8 cellular contexts compared by ENCODE assay signal in genomic region chr6:31128093-31128676, GRCh38. TPM values are rescaled to one million over a fixed set of nuclear protein-coding genes. Genes with fewer than 3 reads are reported as not detected.
A peak's percentile ranks its signal among the peaks of the same experiment; 100 is the strongest.
DNase-seq lines count a peak whose midpoint lies in the region; ATAC-seq and TF ChIP-seq lines count a peak whose summit lies in the region.

No MANE protein-coding gene starts in this region.

- H3K4me3 ChIP-seq in CD8-positive, alpha-beta T cell (ENCODE audit: low read depth, low read length): no peak overlapping the region
- H3K4me3 ChIP-seq in smooth muscle cell: no peak overlapping the region

- no peak overlapping the region for H3K4me2 ChIP-seq in smooth muscle cell

- intact Hi-C loops in CD8-positive, alpha-beta T cell (cut with DNase I, micrococcal nuclease): loop anchor here (1.0 to 5.0 kb wide), 5 partner anchors 41 to 301 kb away; partner anchors contain the start of gene VARS2 (in 2 of the 2)
- intact Hi-C loops in left ventricle myocardium superior (cut with micrococcal nuclease): no loop called here

- CTCF ChIA-PET in CD8-positive, alpha-beta T cell (lab: Charles Lee): interaction anchor here (0.7 to 4.1 kb wide), 28 partner anchors 9 to 311 kb away, joined by 3 to 24 read pairs (median 5); partner anchors contain the start of genes C6orf15, CCHCR1, PSORS1C2 and TCF19

- POLR2A ChIA-PET in CD8-positive, alpha-beta T cell (lab: Charles Lee): no interaction called here

- peak; percentile 50 to 87 (median 69) for DNase-seq in CD8-positive, alpha-beta T cell
- DNase-seq in HK-2 (ENCODE audit: unreplicated experiment) (peak; percentile 69), SK-MEL-5 (ENCODE audit: low read depth, low spot score) (peak; percentile 63), left ventricle myocardium superior (peak; percentile 68), smooth muscle cell (lab: John Stamatoyannopoulos, UW; ENCODE audit: unreplicated experiment) (peak; percentile 10), DMS114 treated with DMSO at 0.1 percent for 48 hours (lab: John Stamatoyannopoulos, UW; ENCODE audit: unreplicated experiment) (no peak)
- peak; percentile 78 for DNase-seq in activated naive CD4-positive, alpha-beta T cell treated with Interleukin-2 at 50 U/mL for 16 hours

- no peaks in the 10 kb centered on the region for H3K9me3 ChIP-seq in CD8-positive, alpha-beta T cell (ENCODE audit: low read length)
- H3K9me3 ChIP-seq in smooth muscle cell (replicated peaks; ENCODE audit: low read depth): no peaks in the 10 kb centered on the region

- no peak overlapping the region for H3K4me3 Mint-ChIP-seq in CD8-positive, alpha-beta T cell

- no peaks in the 10 kb centered on the region for H3F3A ChIP-seq in smooth muscle cell (ENCODE audit: low read depth)

- H3K79me2 ChIP-seq in smooth muscle cell (ENCODE audit: low read depth): no peaks in the 10 kb centered on the region

- in situ Hi-C loops in SK-MEL-5 (cut with HindIII; ENCODE audit: low pct_unique_long_range_greater_than_20kb, low sequenced_read_pairs): no loop called here

- ATAC-seq in CD8-positive, alpha-beta T cell: peak; percentile 90
- peak; percentile 14 for ATAC-seq in left ventricle myocardium superior
- no peak for ATAC-seq in GM18511 (IDR thresholded peaks at IDR 0.05; ENCODE audit: unreplicated experiment)

- no peaks in the 10 kb centered on the region for H3K27me3 ChIP-seq in CD8-positive, alpha-beta T cell (ENCODE audit: insufficient read depth, low read length)
- no peaks in the 10 kb centered on the region for H3K27me3 ChIP-seq in smooth muscle cell (ENCODE audit: low read depth)

- H2AFZ ChIP-seq in smooth muscle cell (ENCODE audit: low read depth): no peak overlapping the region

- no peaks in the 10 kb centered on the region for H3K4me1 ChIP-seq in CD8-positive, alpha-beta T cell (ENCODE audit: insufficient read depth, low read length)
- H3K4me1 ChIP-seq in smooth muscle cell (ENCODE audit: low read depth): no peaks in the 10 kb centered on the region

- peaks cover 6% of the 10 kb centered on the region for H3K27me3 Mint-ChIP-seq in CD8-positive, alpha-beta T cell (ENCODE audit: low read depth)

- no peak overlapping the region for H3K27ac ChIP-seq in CD8-positive, alpha-beta T cell (ENCODE audit: low read depth, low read length)
- H3K27ac ChIP-seq in smooth muscle cell (ENCODE audit: low read depth): no peak overlapping the region

- H3K36me3 ChIP-seq in CD8-positive, alpha-beta T cell (ENCODE audit: insufficient read depth, low read length): no peaks in the 10 kb centered on the region
- H3K36me3 ChIP-seq in smooth muscle cell (ENCODE audit: low read depth): no peaks in the 10 kb centered on the region

- H3K36me3 Mint-ChIP-seq in CD8-positive, alpha-beta T cell: no peaks in the 10 kb centered on the region

- peaks cover 8% of the 10 kb centered on the region for H3K4me1 Mint-ChIP-seq in CD8-positive, alpha-beta T cell (ENCODE audit: low read depth)

- peak; percentile 79 for TF ChIP-seq CTCF in CD8-positive, alpha-beta T cell (IDR thresholded peaks at IDR 0.05)
- peak; percentile 84 for TF ChIP-seq CTCF in smooth muscle cell (IDR thresholded peaks at IDR 0.05; ENCODE audit: borderline replicate concordance, insufficient read depth, poor library complexity, severe bottlenecking)

- no peak overlapping the region for H3K9ac ChIP-seq in smooth muscle cell (ENCODE audit: low read depth)

- H3K9me3 Mint-ChIP-seq in CD8-positive, alpha-beta T cell: no peaks in the 10 kb centered on the region

- no peak overlapping the region for H3K27ac Mint-ChIP-seq in CD8-positive, alpha-beta T cell

- no peaks in the 10 kb centered on the region for H4K20me1 ChIP-seq in smooth muscle cell (ENCODE audit: low read depth)

- 12% methylated on average over 8 of the region's 8 CpGs for WGBS in smooth muscle cell (ENCODE audit: low lambda C conversion rate)

RNA-seq across cellular contexts. Expression of gene CDSN, which starts 7.9 kb away (rescaled TPM):
- total RNA-seq in CD8-positive, alpha-beta T cell: not detected
- not detected in 2 replicates for total RNA-seq in SK-MEL-5 (2014; rRNA removed; shearing (Covaris generic))
- not detected in 2 replicates for polyA plus RNA-seq in SK-MEL-5 (2015; cell fraction: cytosol; rRNA removed)
- not detected in 2 replicates for polyA plus RNA-seq in SK-MEL-5 (2015; cell fraction: nucleus; rRNA removed)
- total RNA-seq in left ventricle myocardium superior (not detected), smooth muscle cell (1.4 and 11.6 TPM in 2 replicates)
- 1.2 TPM in 1 of 2 replicates, not detected in the other for polyA plus RNA-seq in smooth muscle cell

RNA-seq across cellular contexts. Expression of gene PSORS1C2, which starts 10.7 kb away (rescaled TPM):
- not detected for total RNA-seq in CD8-positive, alpha-beta T cell
- total RNA-seq in SK-MEL-5 (2014; rRNA removed; shearing (Covaris generic)): not detected in 2 replicates
- polyA plus RNA-seq in SK-MEL-5 (2015; cell fraction: cytosol; rRNA removed): not detected in 2 replicates
- polyA plus RNA-seq in SK-MEL-5 (2015; cell fraction: nucleus; rRNA removed): not detected in 2 replicates
- total RNA-seq in left ventricle myocardium superior (not detected), smooth muscle cell (0.49 and 0.90 TPM in 2 replicates)
- 0.97 and 1.1 TPM in 2 replicates for polyA plus RNA-seq in smooth muscle cell

RNA-seq across cellular contexts. Expression of gene PSORS1C1, which starts 13.6 kb away (rescaled TPM):
- not detected for total RNA-seq in CD8-positive, alpha-beta T cell
- total RNA-seq in SK-MEL-5 (2014; rRNA removed; shearing (Covaris generic)): not detected in 2 replicates
- 0.11 TPM in 1 of 2 replicates, not detected in the other for polyA plus RNA-seq in SK-MEL-5 (2015; cell fraction: cytosol; rRNA removed)
- polyA plus RNA-seq in SK-MEL-5 (2015; cell fraction: nucleus; rRNA removed): 0.09 and 1.6 TPM in 2 replicates
- total RNA-seq in left ventricle myocardium superior (1.5 TPM), smooth muscle cell (2.6 and 6.5 TPM in 2 replicates)
- 1.6 and 2.1 TPM in 2 replicates for polyA plus RNA-seq in smooth muscle cell

RNA-seq across cellular contexts. Expression of gene C6orf15, which starts 15.8 kb away (rescaled TPM):
- total RNA-seq in CD8-positive, alpha-beta T cell: not detected
- total RNA-seq in SK-MEL-5 (2014; rRNA removed; shearing (Covaris generic)): not detected in 2 replicates
- not detected in 2 replicates for polyA plus RNA-seq in SK-MEL-5 (2015; cell fraction: cytosol; rRNA removed)
- not detected in 2 replicates for polyA plus RNA-seq in SK-MEL-5 (2015; cell fraction: nucleus; rRNA removed)
- total RNA-seq in left ventricle myocardium superior (not detected), smooth muscle cell (0.63 and 0.94 TPM in 2 replicates)
- 0.52 and 1.5 TPM in 2 replicates for polyA plus RNA-seq in smooth muscle cell

RNA-seq across cellular contexts. Expression of gene CCHCR1, which starts 29.4 kb away (rescaled TPM):
- 1 to 10 TPM; 7.5 to 8.0 TPM for total RNA-seq in CD8-positive, alpha-beta T cell
- total RNA-seq in SK-MEL-5 (2014; rRNA removed; shearing (Covaris generic)): 12.0 and 13.4 TPM in 2 replicates
- polyA plus RNA-seq in SK-MEL-5 (2015; cell fraction: cytosol; rRNA removed): 12.2 and 12.6 TPM in 2 replicates
- 43.2 and 56.1 TPM in 2 replicates for polyA plus RNA-seq in SK-MEL-5 (2015; cell fraction: nucleus; rRNA removed)
- total RNA-seq in left ventricle myocardium superior (11.2 TPM), smooth muscle cell (4.9 and 8.2 TPM in 2 replicates)
- 15.0 and 25.4 TPM in 2 replicates for polyA plus RNA-seq in smooth muscle cell
